14 cellular contexts compared by ENCODE assay signal in genomic region chr15:39641187-39641889, GRCh38.
DNase-seq lines count a peak whose midpoint lies in the region; ATAC-seq and TF ChIP-seq lines count a peak whose summit lies in the region.
"Had no signal": no experiment of that assay in that cellular context is flagged by ENCODE, and none has a peak within 500 bp of the region (broad histone marks: within the 10 kb centered on the region; RNA-seq: fewer than 3 reads in every experiment).

No MANE protein-coding gene starts in this region.

- H3K4me1 ChIP-seq in endodermal cell (ENCODE audit: control insufficient read depth, insufficient read depth, low read length) = no peaks in the 10 kb centered on the region

- no peaks in the 10 kb centered on the region for H3K36me3 ChIP-seq in endodermal cell (ENCODE audit: control insufficient read depth, insufficient read depth, low read length)

- no peak overlapping the region for H3K27ac ChIP-seq in endodermal cell (ENCODE audit: low read depth, low read length)

- no peak overlapping the region for H3K4me3 Mint-ChIP-seq in endodermal cell
- H3K4me3 Mint-ChIP-seq in stimulated activated naive CD8-positive, alpha-beta T cell treated with anti-CD3 and anti-CD28 coated beads, Interleukin-15, amount 100 ng/mL, for 72 hours = peak overlapping the region; percentile 1 to 5
- H3K4me3 Mint-ChIP-seq in naive thymus-derived CD8-positive, alpha-beta T cell = no peak overlapping the region
- H3K4me3 Mint-ChIP-seq: nephron had no signal

- peak; percentile 65 for ATAC-seq in stimulated activated naive CD8-positive, alpha-beta T cell treated with anti-CD3 and anti-CD28 coated beads, Interleukin-15, amount 100 ng/mL, for 72 hours
- ATAC-seq in naive thymus-derived CD8-positive, alpha-beta T cell = no peak

- H3K27ac Mint-ChIP-seq in endodermal cell = no peak overlapping the region
- H3K27ac Mint-ChIP-seq in stimulated activated naive CD8-positive, alpha-beta T cell treated with anti-CD3 and anti-CD28 coated beads, Interleukin-15, amount 100 ng/mL, for 72 hours = peak overlapping the region; percentile 78 to 84
- H3K27ac Mint-ChIP-seq in naive thymus-derived CD8-positive, alpha-beta T cell = peak overlapping the region in 1 of 10 donors; percentile 1
- H3K27ac Mint-ChIP-seq: nephron had no signal

- peak; percentile 14 for DNase-seq in activated naive CD4-positive, alpha-beta T cell treated with Interleukin-2 at 50 U/mL for 16 hours
- no peak for DNase-seq in activated naive CD4-positive, alpha-beta T cell treated with anti-CD3 and anti-CD28 coated beads, Interleukin-2, amount 50 U/mL, for 16 hours
- DNase-seq in SHP77 treated with DMSO at 0.1 percent for 48 hours (lab: John Stamatoyannopoulos, UW) (peak; percentile 10), endodermal cell (no peak), amniotic stem cell (lab: John Stamatoyannopoulos, UW) (no peak), AML-193 (lab: John Stamatoyannopoulos, UW) (no peak)
- DNase-seq in stimulated activated naive CD8-positive, alpha-beta T cell treated with anti-CD3 and anti-CD28 coated beads, Interleukin-15, amount 100 ng/mL, for 72 hours = no peak
- no peak for DNase-seq in naive thymus-derived CD8-positive, alpha-beta T cell
- DNase-seq: erythroblast, GOT3, NCI-H1436, Right ventricle myocardium superior, substantia nigra had no signal

- TF ChIP-seq CTCF in endodermal cell (conservative IDR thresholded peaks at IDR 0.05) = peak; percentile 51

- 90% methylated on average over 6 to 11 of the region's 11 CpGs for WGBS in endodermal cell (ENCODE audit: insufficient coverage in 1 of 2, insufficient read length in 1 of 2), 2 experiments

- no peaks in the 10 kb centered on the region for H3K9me3 ChIP-seq in endodermal cell (ENCODE audit: control insufficient read depth, low read length)

- no peak overlapping the region for H3K9ac ChIP-seq in endodermal cell (ENCODE audit: extremely low read depth, low read length, poor library complexity, severe bottlenecking)

- H3K4me3 ChIP-seq in endodermal cell (ENCODE audit: low read length) = no peak overlapping the region

- POLR2A ChIA-PET in naive thymus-derived CD8-positive, alpha-beta T cell (lab: Charles Lee) = no interaction called here

- H3K36me3 Mint-ChIP-seq in endodermal cell (ENCODE audit: low read depth) = no peaks in the 10 kb centered on the region
- no peaks in the 10 kb centered on the region for H3K36me3 Mint-ChIP-seq in naive thymus-derived CD8-positive, alpha-beta T cell

- H3K27me3 ChIP-seq in endodermal cell (ENCODE audit: control insufficient read depth, insufficient read depth, low read length, poor library complexity, severe bottlenecking) = no peaks in the 10 kb centered on the region

- H3K27me3 Mint-ChIP-seq in endodermal cell (ENCODE audit: insufficient read depth) = no peaks in the 10 kb centered on the region
- H3K27me3 Mint-ChIP-seq in stimulated activated naive CD8-positive, alpha-beta T cell treated with anti-CD3 and anti-CD28 coated beads, Interleukin-15, amount 100 ng/mL, for 72 hours = peaks cover 12% of the 10 kb centered on the region
- H3K27me3 Mint-ChIP-seq in naive thymus-derived CD8-positive, alpha-beta T cell = peaks cover 0 to 7% (median 0%) of the 10 kb centered on the region in 5 donors

- H3K4me1 Mint-ChIP-seq in endodermal cell = no peaks in the 10 kb centered on the region
- H3K4me1 Mint-ChIP-seq in stimulated activated naive CD8-positive, alpha-beta T cell treated with anti-CD3 and anti-CD28 coated beads, Interleukin-15, amount 100 ng/mL, for 72 hours = peaks cover 33% of the 10 kb centered on the region
- peaks cover 0 to 10% (median under 1%) of the 10 kb centered on the region in 4 donors for H3K4me1 Mint-ChIP-seq in naive thymus-derived CD8-positive, alpha-beta T cell

- H3K9me3 Mint-ChIP-seq in endodermal cell = no peaks in the 10 kb centered on the region
- H3K9me3 Mint-ChIP-seq in stimulated activated naive CD8-positive, alpha-beta T cell treated with anti-CD3 and anti-CD28 coated beads, Interleukin-15, amount 100 ng/mL, for 72 hours = no peaks in the 10 kb centered on the region
- no peaks in the 10 kb centered on the region for H3K9me3 Mint-ChIP-seq in naive thymus-derived CD8-positive, alpha-beta T cell
- H3K9me3 Mint-ChIP-seq: nephron had no signal

Comparison
In these comparisons a context has a peak if more than half of its experiments do, and no peak if none do; other contexts are left out.
1. DNase-seq: peak in activated naive CD4-positive, alpha-beta T cell treated with Interleukin-2 at 50 U/mL for 16 hours (single experiment) and SHP77 treated with DMSO at 0.1 percent for 48 hours (single experiment); none in activated naive CD4-positive, alpha-beta T cell treated with anti-CD3 and anti-CD28 coated beads, Interleukin-2, amount 50 U/mL, for 16 hours (single experiment), endodermal cell (single experiment), stimulated activated naive CD8-positive, alpha-beta T cell treated with anti-CD3 and anti-CD28 coated beads, Interleukin-15, amount 100 ng/mL, for 72 hours (0 of 2), amniotic stem cell (single experiment), AML-193 (0 of 2) and naive thymus-derived CD8-positive, alpha-beta T cell (0 of 10).
2. H3K4me3 Mint-ChIP-seq: peak in stimulated activated naive CD8-positive, alpha-beta T cell treated with anti-CD3 and anti-CD28 coated beads, Interleukin-15, amount 100 ng/mL, for 72 hours (2 of 2); none in endodermal cell (single experiment) and naive thymus-derived CD8-positive, alpha-beta T cell (0 of 10).